ENCODE assay signal across 29 cellular contexts in genomic region chr7:20532841-20533240, GRCh38.
A peak's percentile ranks its signal among the peaks of the same experiment; 100 is the strongest.
DNase-seq lines count a peak whose midpoint lies in the region; ATAC-seq, FAIRE-seq and TF ChIP-seq lines count a peak whose summit lies in the region.
"Had no signal": no experiment of that assay in that cellular context is flagged by ENCODE, and none has a peak within 500 bp of the region (broad histone marks: within the 10 kb centered on the region; RNA-seq: fewer than 3 reads in every experiment).

No MANE protein-coding gene starts in this region.

- TF ChIP-seq POLR2A in endothelial cell of umbilical vein (IDR thresholded peaks at IDR 0.05; ENCODE audit: low read depth, low read length), result no peak
- TF ChIP-seq POLR2A in heart left ventricle (IDR thresholded peaks at IDR 0.05), result no peak

- H3K9me2 ChIP-seq in GM23338 (ENCODE audit: insufficient read depth), result no peaks in the 10 kb centered on the region

- ATAC-seq in GM23338, result no peak
- ATAC-seq in omental fat pad (ENCODE audit: low FRiP score), result peak; percentile 66
- ATAC-seq in heart left ventricle, result no peak
- no peak for ATAC-seq in GM18873 (IDR thresholded peaks at IDR 0.05; ENCODE audit: low FRiP score, unreplicated experiment)
- no peak for ATAC-seq in GM21723 (IDR thresholded peaks at IDR 0.05; ENCODE audit: unreplicated experiment)
- ATAC-seq: left lung; right cardiac atrium; stimulated activated memory B cell treated with anti-CD40 and anti-IgM and Interleukin-4, amounts not matched to agents 10 μg/mL and 1 μg/mL and 100 μg/mL, for 72 hours had no signal

- no peaks in the 10 kb centered on the region for H3K27me3 Mint-ChIP-seq in GM23338 (ENCODE audit: insufficient read depth, low read depth, poor library complexity)
- H3K27me3 Mint-ChIP-seq: naive B cell; stimulated activated memory B cell treated with anti-CD40 and anti-IgM and Interleukin-4, amounts not matched to agents 10 μg/mL and 1 μg/mL and 100 μg/mL, for 72 hours had no signal

- H3K36me3 ChIP-seq in GM23338 (ENCODE audit: insufficient read depth) (no peaks in the 10 kb centered on the region), endothelial cell of umbilical vein (ENCODE audit: control insufficient read depth in 2 of 2, extremely low read depth in 1 of 2, insufficient read depth in 2 of 2, low read length in 2 of 2) (no peaks in the 10 kb centered on the region), heart left ventricle (no peaks in the 10 kb centered on the region)
- H3K36me3 ChIP-seq: left lung, Peyer's patch, SJSA1, spleen had no signal

- no peak for TF ChIP-seq CTCF in GM23338 (conservative IDR thresholded peaks at IDR 0.05; ENCODE audit: low read depth in 2 of 2)
- no peak for TF ChIP-seq CTCF in endothelial cell of umbilical vein (IDR thresholded peaks at IDR 0.05; ENCODE audit: extremely low read depth in 1 of 2, insufficient read depth in 1 of 2, low read depth in 1 of 2, low read length in 2 of 2)
- no peak for TF ChIP-seq CTCF in omental fat pad (IDR thresholded peaks at IDR 0.05)
- TF ChIP-seq CTCF in heart left ventricle (IDR thresholded peaks at IDR 0.05), result no peak

- H3K27ac ChIP-seq in GM23338 (ENCODE audit: low read depth) (no peak overlapping the region), endothelial cell of umbilical vein (ENCODE audit: insufficient read depth, low read depth, low read length) (peak overlapping the region; percentile 15), heart left ventricle (no peak overlapping the region)
- H3K27ac ChIP-seq: C4-2B, hepatocyte, left lung, Peyer's patch, SJSA1, spleen had no signal

- POLR2A ChIA-PET in endothelial cell of umbilical vein (lab: Charles Lee), result no interaction called here

- no peaks in the 10 kb centered on the region for H3F3A ChIP-seq in GM23338 (replicated peaks; ENCODE audit: low read depth)

- peak; percentile 88 for FAIRE-seq in endothelial cell of umbilical vein (lab: Jason Lieb, UNC)
- FAIRE-seq: TTC549 had no signal

- no peaks in the 10 kb centered on the region for H3K9me1 ChIP-seq in endothelial cell of umbilical vein (replicated peaks; ENCODE audit: control insufficient read depth, extremely low read depth, insufficient read depth, low read length)

- no peak overlapping the region for H3K4me3 ChIP-seq in GM23338
- no peak overlapping the region for H3K4me3 ChIP-seq in endothelial cell of umbilical vein (replicated peaks in 1 of 3; ENCODE audit: insufficient read depth in 1 of 3, low read depth in 1 of 3, low read length in 3 of 3)
- H3K4me3 ChIP-seq in heart left ventricle, result no peak overlapping the region
- H3K4me3 ChIP-seq: hepatocyte, left lung, Peyer's patch, SJSA1, spleen had no signal

- CTCF ChIA-PET in endothelial cell of umbilical vein (lab: Charles Lee), result interaction anchor here (0.9 to 1.8 kb wide), 4 partner anchors 66 to 785 kb away, joined by 3 to 6 read pairs (median 4); partner anchors contain the start of gene ITGB8

- peaks cover 15% of the 10 kb centered on the region for H3K9me3 Mint-ChIP-seq in GM23338

- peaks cover 9% of the 10 kb centered on the region for H3K4me1 Mint-ChIP-seq in GM23338
- H3K4me1 Mint-ChIP-seq: naive B cell; stimulated activated memory B cell treated with anti-CD40 and anti-IgM and Interleukin-4, amounts not matched to agents 10 μg/mL and 1 μg/mL and 100 μg/mL, for 72 hours had no signal

- peak overlapping the region; percentile 44; the same call in 1 of the 2 replicates for H2AFZ ChIP-seq in GM23338
- peak overlapping the region; percentile 49 for H2AFZ ChIP-seq in endothelial cell of umbilical vein (ENCODE audit: low read depth, low read length)
- H2AFZ ChIP-seq: hepatocyte had no signal

- 0 out of 2 replicates have a peak, but pooled peaks cover 3% of the 10 kb centered on the region for H3K4me1 ChIP-seq in GM23338 (ENCODE audit: insufficient read depth)
- peaks cover 9% of the 10 kb centered on the region for H3K4me1 ChIP-seq in endothelial cell of umbilical vein (ENCODE audit: control insufficient read depth, extremely low read depth, insufficient read depth, low read length)
- no peaks in the 10 kb centered on the region for H3K4me1 ChIP-seq in heart left ventricle
- H3K4me1 ChIP-seq: left lung, Peyer's patch, SJSA1, spleen had no signal

- H4K20me1 ChIP-seq in GM23338 (replicated peaks; ENCODE audit: insufficient read depth) (no peaks in the 10 kb centered on the region), endothelial cell of umbilical vein (replicated peaks; ENCODE audit: control insufficient read depth, extremely low read depth, insufficient read depth, low read length) (no peaks in the 10 kb centered on the region)

- dilution Hi-C loops in endothelial cell of umbilical vein (cut with MboI; ENCODE audit: extremely low pct_ligation_motif_present, low sequenced_read_pairs), result no loop called here

- H3K27ac Mint-ChIP-seq in GM23338, result no peak overlapping the region
- H3K27ac Mint-ChIP-seq: naive B cell; stimulated activated memory B cell treated with anti-CD40 and anti-IgM and Interleukin-4, amounts not matched to agents 10 μg/mL and 1 μg/mL and 100 μg/mL, for 72 hours had no signal

- BruUV-seq in endothelial cell of umbilical vein (replicated peaks; lab: Mats Ljungman, UMichigan), result no TSS peak

- no peak overlapping the region for H3K4me3 Mint-ChIP-seq in GM23338
- H3K4me3 Mint-ChIP-seq: naive B cell; stimulated activated memory B cell treated with anti-CD40 and anti-IgM and Interleukin-4, amounts not matched to agents 10 μg/mL and 1 μg/mL and 100 μg/mL, for 72 hours had no signal

- H3K4me2 ChIP-seq in GM23338 (no peak overlapping the region), endothelial cell of umbilical vein (ENCODE audit: insufficient read depth, low read length) (peak overlapping the region; percentile 8)
- H3K4me2 ChIP-seq: hepatocyte had no signal

- no peaks in the 10 kb centered on the region for H3K9me3 ChIP-seq in endothelial cell of umbilical vein (replicated peaks; ENCODE audit: control insufficient read depth, insufficient read depth, low read length)
- peaks cover 0 to 16% (median 7%) of the 10 kb centered on the region in 12 donors for H3K9me3 ChIP-seq in heart left ventricle
- H3K9me3 ChIP-seq: SJSA1 had no signal

- H3K36me3 Mint-ChIP-seq in GM23338 (ENCODE audit: low read depth), result peaks cover 12% of the 10 kb centered on the region; the same call in 2 of the 3 replicates
- H3K36me3 Mint-ChIP-seq: stimulated activated memory B cell treated with anti-CD40 and anti-IgM and Interleukin-4, amounts not matched to agents 10 μg/mL and 1 μg/mL and 100 μg/mL, for 72 hours had no signal

- 75 to 86% (median 78%) methylated on average over 6 of the region's 6 CpGs for WGBS in heart left ventricle, 4 donors

- no peak overlapping the region for H3K9ac ChIP-seq in endothelial cell of umbilical vein (replicated peaks; ENCODE audit: extremely low read depth, insufficient read depth, low read length)

- H3K27me3 ChIP-seq in GM23338 (ENCODE audit: insufficient read depth) (no peaks in the 10 kb centered on the region), endothelial cell of umbilical vein (ENCODE audit: control insufficient read depth in 2 of 2, insufficient read depth in 2 of 2, low read length in 2 of 2) (no peaks in the 10 kb centered on the region), heart left ventricle (no peaks in the 10 kb centered on the region)
- H3K27me3 ChIP-seq: hepatocyte, left lung, Peyer's patch, SJSA1, spleen had no signal

- intact Hi-C loops in endothelial cell of umbilical vein (cut with micrococcal nuclease) (no loop called here), heart left ventricle (cut with DNase I) (no loop called here)

- DNase-seq in GM23338 (ENCODE audit: low spot score) (no peak), SK-MEL-5 (ENCODE audit: low read depth, low spot score) (peak; percentile 45), endothelial cell of umbilical vein (ENCODE audit: low read depth, low spot score) (peak; percentile 80), omental fat pad (ENCODE audit: low spot score) (no peak), occipital lobe (lab: John Stamatoyannopoulos, UW) (no peak), heart left ventricle (no peak)
- DNase-seq: activated CD4-positive, CD25-positive, alpha-beta regulatory T cell treated with anti-CD3 and anti-CD28 coated beads, Interleukin-2, amount 50 U/mL, for 72 hours; activated gamma-delta T cell treated with Interleukin-2 at 50 U/mL for 16 hours; caudate nucleus; foreskin fibroblast; left lung; MM.1S; naive B cell; NCI-H1417 treated with DMSO at 0.1 percent for 48 hours; NCI-H2107; NCI-H524; NK-92 treated with Interleukin-12 subunit alpha and Interleukin-12 subunit beta, amount 100 ng/mL, for 24 hours; Peyer's patch; right cardiac atrium; spleen; stimulated activated CD4-positive, alpha-beta T cell treated with anti-CD3 and anti-CD28 coated beads, Interleukin-2, amount 100 ng/mL, for 48 hours; T-helper 1 cell had no signal

- in situ Hi-C loops in SK-MEL-5 (cut with HindIII; ENCODE audit: low pct_unique_long_range_greater_than_20kb, low sequenced_read_pairs), result no loop called here

- H3K79me2 ChIP-seq in GM23338 (replicated peaks; ENCODE audit: insufficient read depth), result no peaks in the 10 kb centered on the region
- H3K79me2 ChIP-seq in endothelial cell of umbilical vein (ENCODE audit: control insufficient read depth, insufficient read depth, low read length), result no peaks in the 10 kb centered on the region
- H3K79me2 ChIP-seq: hepatocyte had no signal

TF ChIP-seq in GM23338, 12 proteins besides CTCF, POLR2A, EP300 and RAD21:
- TF ChIP-seq CREB1 (CRISPR knock-in tag; IDR thresholded peaks at IDR 0.05; ENCODE audit: low read depth) (no peak), NANOG (IDR thresholded peaks at IDR 0.05; ENCODE audit: borderline replicate concordance) (no peak), ZNF331 (CRISPR knock-in tag; IDR thresholded peaks at IDR 0.05; ENCODE audit: low read depth) (no peak)

TF ChIP-seq in endothelial cell of umbilical vein, 7 proteins besides CTCF, POLR2A, EP300 and RAD21:
- TF ChIP-seq GATA2 (IDR thresholded peaks at IDR 0.05; ENCODE audit: insufficient read depth, insufficient read length, low read depth, low read length), result no peak
- TF ChIP-seq EZH2 (IDR thresholded peaks at IDR 0.05; ENCODE audit: borderline replicate concordance, low read depth, low read length, severe bottlenecking), result no peak
- TF ChIP-seq JUN (IDR thresholded peaks at IDR 0.05; ENCODE audit: borderline replicate concordance, insufficient read depth, insufficient read length, low read depth), result peak; percentile 43
- peak; percentile 87 for TF ChIP-seq FOS (IDR thresholded peaks at IDR 0.05; ENCODE audit: borderline replicate concordance, insufficient read depth, low read length)
- no peak for TF ChIP-seq MYC (IDR thresholded peaks at IDR 0.05; ENCODE audit: low read depth, low read length)

Comparison
In these comparisons a context has a peak if more than half of its experiments do, and no peak if none do; other contexts are left out.
1. DNase-seq: peak in SK-MEL-5 (single experiment) and endothelial cell of umbilical vein (single experiment); none in GM23338 (single experiment), omental fat pad (single experiment), occipital lobe (single experiment) and heart left ventricle (0 of 5).